In genomic region chr17:57637668-57638010, GRCh38 we compare ENCODE assay signal across 32 cellular contexts.
A peak's percentile ranks its signal among the peaks of the same experiment; 100 is the strongest.
DNase-seq lines count a peak whose midpoint lies in the region; ATAC-seq, FAIRE-seq and TF ChIP-seq lines count a peak whose summit lies in the region.
"Had no signal": no experiment of that assay in that cellular context is flagged by ENCODE, and none has a peak within 500 bp of the region (broad histone marks: within the 10 kb centered on the region; RNA-seq: fewer than 3 reads in every experiment).

No MANE protein-coding gene starts in this region.

- peak overlapping the region; percentile 86 for H3K27ac Mint-ChIP-seq in glutamatergic neuron (ENCODE audit: unreplicated experiment)
- H3K27ac Mint-ChIP-seq: dendritic cell treated with granulocyte-macrophage colony-stimulating factor and Interleukin-4, amounts not matched to agents 40 ng/mL and 50 ng/mL, for 4 days had no signal

- in situ Hi-C loops in HepG2 (cut with HindIII; ENCODE audit: extremely low pct_ligation_motif_present, low pct_unique_long_range_greater_than_20kb) = no loop called here

- TF ChIP-seq CTCF in HepG2 (CRISPR knock-in tag; IDR thresholded peaks at IDR 0.05) (no peak), right lobe of liver (IDR thresholded peaks at IDR 0.05) (no peak), glutamatergic neuron (IDR thresholded peaks at IDR 0.05; ENCODE audit: partially characterized antibody, unreplicated experiment) (no peak)

- DNase-seq in HepG2 (ENCODE audit: low spot score) (no peak), right lobe of liver (no peak), SJCRH30 (no peak), glutamatergic neuron (no peak), NCI-H1092 (lab: John Stamatoyannopoulos, UW) (no peak), cerebellum (ENCODE audit: low spot score) (no peak)
- no peak for DNase-seq in activated CD4-positive, alpha-beta T cell treated with anti-CD3 and anti-CD28 coated beads for 4 hours
- DNase-seq: activated CD4-positive, alpha-beta T cell treated with anti-CD3 and anti-CD28 coated beads, Interleukin-2, amount 10 ng/mL, durations not matched to agents 7 days and 5 days; aorta; CD8-positive, alpha-beta T cell; hippocampal formation; immature natural killer cell; mesendoderm; NCI-H1417 treated with DMSO at 0.1 percent for 48 hours; NCI-H2081; NCI-H345; NCI-H748 treated with DMSO at 0.1 percent for 48 hours; occipital lobe; OCI-M1; stomach; tibial artery had no signal

- H2AFZ ChIP-seq in HepG2 (ENCODE audit: low read length) = no peak overlapping the region

- no peaks in the 10 kb centered on the region for H3K9me3 ChIP-seq in HepG2 (ENCODE audit: low read length)
- no peaks in the 10 kb centered on the region for H3K9me3 ChIP-seq in right lobe of liver
- H3K9me3 ChIP-seq in SJCRH30 (replicated peaks) = no peaks in the 10 kb centered on the region
- H3K9me3 ChIP-seq: A549, gastroesophageal sphincter, stomach, tibial artery had no signal

- H3K4me1 ChIP-seq in HepG2 (ENCODE audit: insufficient read depth, low read length) (no peaks in the 10 kb centered on the region), right lobe of liver (no peaks in the 10 kb centered on the region), SJCRH30 (peaks cover 15% of the 10 kb centered on the region)
- H3K4me1 ChIP-seq: A549, gastroesophageal sphincter, stomach, tibial artery had no signal

- TF ChIP-seq EP300 in HepG2 (IDR thresholded peaks at IDR 0.05; ENCODE audit: low read depth in 2 of 2, low read length in 2 of 2) = no peak
- TF ChIP-seq EP300 in HepG2 (CRISPR knock-in tag; IDR thresholded peaks at IDR 0.05; ENCODE audit: borderline replicate concordance) = no peak

- no peak for FAIRE-seq in HepG2 (lab: Jason Lieb, UNC)
- FAIRE-seq: A549, endometrium, H54 had no signal

- H3K36me3 Mint-ChIP-seq in glutamatergic neuron (ENCODE audit: unreplicated experiment) = peaks cover 21% of the 10 kb centered on the region

- intact Hi-C loops in HepG2 (cut with micrococcal nuclease; ENCODE audit: unreplicated experiment) (no loop called here), right lobe of liver (cut with DNase I) (no loop called here)

- TF ChIP-seq RAD21 in HepG2 (CRISPR knock-in tag; IDR thresholded peaks at IDR 0.05) = no peak

- peaks cover 6% of the 10 kb centered on the region; the same call in 1 of the 2 replicates for H4K20me1 ChIP-seq in HepG2 (ENCODE audit: insufficient read depth, low read length)

- no peak overlapping the region for H3K4me3 ChIP-seq in HepG2 (replicated peaks in 1 of 3; ENCODE audit: insufficient read depth in 1 of 3, low read depth in 2 of 3, low read length in 3 of 3)
- no peak overlapping the region for H3K4me3 ChIP-seq in right lobe of liver
- H3K4me3 ChIP-seq in SJCRH30 = no peak overlapping the region
- H3K4me3 ChIP-seq: A549, gastroesophageal sphincter, skin epidermis, stomach, tibial artery had no signal

- CTCF ChIA-PET in HepG2 (lab: Yijun Ruan, JAX; ENCODE audit: low intra/inter-chr PET ratio, low total read pairs) = no interaction called here

- H3K36me3 ChIP-seq in HepG2 (replicated peaks in 1 of 2; ENCODE audit: control insufficient read depth in 1 of 2, insufficient read depth in 2 of 2, low read length in 2 of 2) = peaks cover 42 to 71% of the 10 kb centered on the region in 2 experiments
- H3K36me3 ChIP-seq in right lobe of liver = no peaks in the 10 kb centered on the region
- H3K36me3 ChIP-seq in SJCRH30 = peaks cover 7% of the 10 kb centered on the region

- H3K4me2 ChIP-seq in HepG2 (ENCODE audit: low read depth, low read length) = no peak overlapping the region
- H3K4me2 ChIP-seq: A549, KMS-11 had no signal

- H3K9me3 Mint-ChIP-seq in glutamatergic neuron (ENCODE audit: unreplicated experiment) = peaks cover 11% of the 10 kb centered on the region
- H3K9me3 Mint-ChIP-seq: activated CD4-positive, alpha-beta T cell treated with anti-CD3 and anti-CD28 coated beads, Interleukin-2, amount 10 ng/mL, durations not matched to agents 7 days and 5 days; activated naive CD4-positive, alpha-beta T cell treated with anti-CD3 and anti-CD28 coated beads, Interleukin-2, amount 50 U/mL, for 72 hours; immature natural killer cell had no signal

- H3K4me1 Mint-ChIP-seq in glutamatergic neuron (ENCODE audit: low read depth, unreplicated experiment) = peaks cover 46% of the 10 kb centered on the region
- H3K4me1 Mint-ChIP-seq: activated CD4-positive, alpha-beta T cell treated with anti-CD3 and anti-CD28 coated beads, Interleukin-2, amount 10 ng/mL, durations not matched to agents 7 days and 5 days; immature natural killer cell had no signal

- ATAC-seq in HepG2 = no peak
- ATAC-seq in right lobe of liver = no peak
- ATAC-seq: A549; activated naive CD4-positive, alpha-beta T cell treated with anti-CD3 and anti-CD28 coated beads, Interleukin-2, amount 50 U/mL, for 72 hours; CD8-positive, alpha-beta T cell; gastroesophageal sphincter; left lobe of liver had no signal

- no peak overlapping the region for H3K9ac ChIP-seq in HepG2 (ENCODE audit: insufficient read depth, low read depth, low read length)
- H3K9ac ChIP-seq: KMS-11 had no signal

- 90% methylated on average over 4 of the region's 6 CpGs for WGBS in HepG2 (ENCODE audit: low lambda C conversion rate)
- 81% methylated on average over 3 of the region's 6 CpGs for WGBS in right lobe of liver (ENCODE audit: insufficient coverage, low coverage, low lambda C conversion rate, missing lambda C conversion rate)

- TF ChIP-seq POLR2A in HepG2 (IDR thresholded peaks at IDR 0.05; ENCODE audit: insufficient read depth in 1 of 2, low read depth in 2 of 2, low read length in 2 of 2) (no peak), right lobe of liver (IDR thresholded peaks at IDR 0.05) (no peak)

- H3K27me3 ChIP-seq in HepG2 (ENCODE audit: control insufficient read depth in 1 of 2, insufficient read depth in 2 of 2, low read length in 2 of 2) = no peaks in the 10 kb centered on the region
- no peaks in the 10 kb centered on the region for H3K27me3 ChIP-seq in right lobe of liver
- no peaks in the 10 kb centered on the region for H3K27me3 ChIP-seq in SJCRH30
- H3K27me3 ChIP-seq: gastroesophageal sphincter, stomach, tibial artery had no signal

- no TSS peak for BruUV-seq in HepG2 (replicated peaks; lab: Mats Ljungman, UMichigan)

- H3K27ac ChIP-seq in HepG2 (ENCODE audit: extremely low read length, insufficient read depth, low read length) (no peak overlapping the region), right lobe of liver (no peak overlapping the region), SJCRH30 (peak overlapping the region; percentile 49), temporal lobe (ENCODE audit: low read depth, low read length) (peak overlapping the region; percentile 13)
- H3K27ac ChIP-seq: A549, gastroesophageal sphincter, KMS-11, tibial artery, VCaP had no signal

- H3K79me2 ChIP-seq in HepG2 (ENCODE audit: insufficient read depth, low read length) = no peaks in the 10 kb centered on the region

- H3K27me3 Mint-ChIP-seq in glutamatergic neuron (ENCODE audit: unreplicated experiment) = peaks cover 6% of the 10 kb centered on the region
- H3K27me3 Mint-ChIP-seq: activated CD4-positive, alpha-beta T cell treated with anti-CD3 and anti-CD28 coated beads, Interleukin-2, amount 10 ng/mL, durations not matched to agents 7 days and 5 days; dendritic cell treated with granulocyte-macrophage colony-stimulating factor and Interleukin-4, amounts not matched to agents 40 ng/mL and 50 ng/mL, for 4 days had no signal

- H3K4me3 Mint-ChIP-seq in glutamatergic neuron (ENCODE audit: unreplicated experiment) = no peak overlapping the region
- H3K4me3 Mint-ChIP-seq: activated CD4-positive, alpha-beta T cell treated with anti-CD3 and anti-CD28 coated beads, Interleukin-2, amount 10 ng/mL, durations not matched to agents 7 days and 5 days; CD8-positive, alpha-beta T cell; dendritic cell treated with granulocyte-macrophage colony-stimulating factor and Interleukin-4, amounts not matched to agents 40 ng/mL and 50 ng/mL, for 4 days; immature natural killer cell had no signal

- POLR2A ChIA-PET in HepG2 (lab: Yijun Ruan, JAX) = no interaction called here

TF ChIP-seq in HepG2, 621 proteins besides CTCF, POLR2A, EP300 and RAD21:
- no peak for TF ChIP-seq SPEN (CRISPR knock-in tag; IDR thresholded peaks at IDR 0.05; ENCODE audit: low read depth)
- peak; percentile 44 for TF ChIP-seq RBM22 (optimal IDR thresholded peaks at IDR 0.05; ENCODE audit: low read length)

Comparison
In these comparisons a context has a peak if more than half of its experiments do, and no peak if none do; other contexts are left out.
1. H3K27ac ChIP-seq: peak in SJCRH30 (single experiment) and temporal lobe (single experiment); none in HepG2 (single experiment) and right lobe of liver (0 of 3).